8 cellular contexts compared by ENCODE assay signal in genomic region chr20:53677447-53678314, GRCh38.
DNase-seq lines count a peak whose midpoint lies in the region; ATAC-seq and TF ChIP-seq lines count a peak whose summit lies in the region.

No MANE protein-coding gene starts in this region.

- TF ChIP-seq CTCF in WTC11 (IDR thresholded peaks at IDR 0.05): no peak
- TF ChIP-seq CTCF in left ventricle myocardium inferior (IDR thresholded peaks at IDR 0.05; ENCODE audit: borderline replicate concordance): no peak
- TF ChIP-seq CTCF in brain microvascular endothelial cell (IDR thresholded peaks at IDR 0.05; ENCODE audit: low read depth, low read length, missing control alignments): no peak

- H3K4me3 ChIP-seq in left ventricle myocardium inferior (peak overlapping the region; percentile 20), brain microvascular endothelial cell (ENCODE audit: low read depth, low read length) (no peak overlapping the region)

- CTCF ChIA-PET in WTC11 (lab: Charles Lee): interaction anchor here (0.5 to 0.7 kb wide), 2 partner anchors 33 to 88 kb away, joined by 3 read pairs; no protein-coding TSS in a partner anchor

- POLR2A ChIA-PET in WTC11 (lab: Charles Lee): interaction anchor here (0.7 to 0.8 kb wide), 2 partner anchors 14 to 100 kb away, joined by 3 to 5 read pairs; no protein-coding TSS in a partner anchor

- peak overlapping the region; percentile 24 for H3K4me3 Mint-ChIP-seq in WTC11
- H3K4me3 Mint-ChIP-seq in stimulated activated memory B cell treated with anti-CD40 and anti-IgM and Interleukin-4, amounts not matched to agents 10 μg/mL and 1 μg/mL and 100 μg/mL, for 72 hours: no peak overlapping the region

- in situ Hi-C loops in brain microvascular endothelial cell (cut with HindIII; ENCODE audit: low pct_ligation_motif_present, low sequenced_read_pairs): no loop called here

- no peaks in the 10 kb centered on the region for H3K9me3 Mint-ChIP-seq in WTC11
- H3K9me3 Mint-ChIP-seq in stimulated activated memory B cell treated with anti-CD40 and anti-IgM and Interleukin-4, amounts not matched to agents 10 μg/mL and 1 μg/mL and 100 μg/mL, for 72 hours: no peaks in the 10 kb centered on the region

- DNase-seq in WTC11 (ENCODE audit: low spot score) (peak; percentile 35), left ventricle myocardium inferior (peak; percentile 32), brain microvascular endothelial cell (no peak), LoVo (ENCODE audit: low spot score) (no peak)
- no peak for DNase-seq in activated effector memory CD4-positive, alpha-beta T cell treated with anti-CD3 and anti-CD28 coated beads, Interleukin-2, amount 50 U/mL, for 16 hours
- no peak for DNase-seq in stimulated activated CD8-positive, alpha-beta memory T cell treated with anti-CD3 and anti-CD28 coated beads, Interleukin-4, amount 100 ng/mL, for 48 hours

- H3K27ac Mint-ChIP-seq in WTC11: peak overlapping the region; percentile 94
- peak overlapping the region; percentile 65 for H3K27ac Mint-ChIP-seq in stimulated activated memory B cell treated with anti-CD40 and anti-IgM and Interleukin-4, amounts not matched to agents 10 μg/mL and 1 μg/mL and 100 μg/mL, for 72 hours

- H3K27me3 ChIP-seq in left ventricle myocardium inferior (ENCODE audit: low read depth) (no peaks in the 10 kb centered on the region), brain microvascular endothelial cell (replicated peaks) (no peaks in the 10 kb centered on the region)

- intact Hi-C loops in left ventricle myocardium inferior (cut with micrococcal nuclease): no loop called here

- H3K4me1 ChIP-seq in left ventricle myocardium inferior: peaks cover 32% of the 10 kb centered on the region

- no peaks in the 10 kb centered on the region for H3K9me3 ChIP-seq in KOPT-K1 (ENCODE audit: insufficient read depth, low read length, poor library complexity, severe bottlenecking)
- no peaks in the 10 kb centered on the region for H3K9me3 ChIP-seq in left ventricle myocardium inferior (replicated peaks)

- ATAC-seq in WTC11: peak; percentile 84
- no peak for ATAC-seq in stimulated activated memory B cell treated with anti-CD40 and anti-IgM and Interleukin-4, amounts not matched to agents 10 μg/mL and 1 μg/mL and 100 μg/mL, for 72 hours

- H3K27ac ChIP-seq in KOPT-K1 (ENCODE audit: low read depth, low read length, poor library complexity, severe bottlenecking): peak overlapping the region; percentile 63
- peak overlapping the region; percentile 74 for H3K27ac ChIP-seq in left ventricle myocardium inferior (replicated peaks)
- H3K27ac ChIP-seq in brain microvascular endothelial cell: no peak overlapping the region

- no peaks in the 10 kb centered on the region for H3K27me3 Mint-ChIP-seq in WTC11 (ENCODE audit: low read depth)
- no peaks in the 10 kb centered on the region for H3K27me3 Mint-ChIP-seq in stimulated activated memory B cell treated with anti-CD40 and anti-IgM and Interleukin-4, amounts not matched to agents 10 μg/mL and 1 μg/mL and 100 μg/mL, for 72 hours

- H3K36me3 ChIP-seq in KOPT-K1 (ENCODE audit: insufficient read depth, low read length) (no peaks in the 10 kb centered on the region), left ventricle myocardium inferior (no peaks in the 10 kb centered on the region), brain microvascular endothelial cell (replicated peaks) (no peaks in the 10 kb centered on the region)

- no peaks in the 10 kb centered on the region for H3K36me3 Mint-ChIP-seq in WTC11
- H3K36me3 Mint-ChIP-seq in stimulated activated memory B cell treated with anti-CD40 and anti-IgM and Interleukin-4, amounts not matched to agents 10 μg/mL and 1 μg/mL and 100 μg/mL, for 72 hours: no peaks in the 10 kb centered on the region

- H3K4me1 Mint-ChIP-seq in WTC11: peaks cover 33% of the 10 kb centered on the region
- H3K4me1 Mint-ChIP-seq in stimulated activated memory B cell treated with anti-CD40 and anti-IgM and Interleukin-4, amounts not matched to agents 10 μg/mL and 1 μg/mL and 100 μg/mL, for 72 hours: peaks cover 16% of the 10 kb centered on the region

TF ChIP-seq in WTC11, 78 proteins besides CTCF, POLR2A, EP300 and RAD21:
- TF ChIP-seq, protein P1, sequence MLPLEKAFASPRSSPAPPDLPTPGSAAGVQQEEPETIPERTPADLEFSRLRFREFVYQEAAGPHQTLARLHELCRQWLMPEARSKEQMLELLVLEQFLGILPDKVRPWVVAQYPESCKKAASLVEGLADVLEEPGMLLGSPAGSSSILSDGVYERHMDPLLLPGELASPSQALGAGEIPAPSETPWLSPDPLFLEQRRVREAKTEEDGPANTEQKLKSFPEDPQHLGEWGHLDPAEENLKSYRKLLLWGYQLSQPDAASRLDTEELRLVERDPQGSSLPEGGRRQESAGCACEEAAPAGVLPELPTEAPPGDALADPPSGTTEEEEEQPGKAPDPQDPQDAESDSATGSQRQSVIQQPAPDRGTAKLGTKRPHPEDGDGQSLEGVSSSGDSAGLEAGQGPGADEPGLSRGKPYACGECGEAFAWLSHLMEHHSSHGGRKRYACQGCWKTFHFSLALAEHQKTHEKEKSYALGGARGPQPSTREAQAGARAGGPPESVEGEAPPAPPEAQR (CRISPR knock-in tag; IDR thresholded peaks at IDR 0.05): no peak
- TF ChIP-seq GABPB1 (CRISPR knock-in tag; IDR thresholded peaks at IDR 0.05) (peak; percentile 64), ZNF317 (CRISPR knock-in tag; IDR thresholded peaks at IDR 0.05; ENCODE audit: borderline replicate concordance, low read depth) (peak; percentile 59; the same call in 1 of the 2 replicates), ZNF232 (CRISPR knock-in tag; IDR thresholded peaks at IDR 0.05) (no peak)
- TF ChIP-seq, protein P2, sequence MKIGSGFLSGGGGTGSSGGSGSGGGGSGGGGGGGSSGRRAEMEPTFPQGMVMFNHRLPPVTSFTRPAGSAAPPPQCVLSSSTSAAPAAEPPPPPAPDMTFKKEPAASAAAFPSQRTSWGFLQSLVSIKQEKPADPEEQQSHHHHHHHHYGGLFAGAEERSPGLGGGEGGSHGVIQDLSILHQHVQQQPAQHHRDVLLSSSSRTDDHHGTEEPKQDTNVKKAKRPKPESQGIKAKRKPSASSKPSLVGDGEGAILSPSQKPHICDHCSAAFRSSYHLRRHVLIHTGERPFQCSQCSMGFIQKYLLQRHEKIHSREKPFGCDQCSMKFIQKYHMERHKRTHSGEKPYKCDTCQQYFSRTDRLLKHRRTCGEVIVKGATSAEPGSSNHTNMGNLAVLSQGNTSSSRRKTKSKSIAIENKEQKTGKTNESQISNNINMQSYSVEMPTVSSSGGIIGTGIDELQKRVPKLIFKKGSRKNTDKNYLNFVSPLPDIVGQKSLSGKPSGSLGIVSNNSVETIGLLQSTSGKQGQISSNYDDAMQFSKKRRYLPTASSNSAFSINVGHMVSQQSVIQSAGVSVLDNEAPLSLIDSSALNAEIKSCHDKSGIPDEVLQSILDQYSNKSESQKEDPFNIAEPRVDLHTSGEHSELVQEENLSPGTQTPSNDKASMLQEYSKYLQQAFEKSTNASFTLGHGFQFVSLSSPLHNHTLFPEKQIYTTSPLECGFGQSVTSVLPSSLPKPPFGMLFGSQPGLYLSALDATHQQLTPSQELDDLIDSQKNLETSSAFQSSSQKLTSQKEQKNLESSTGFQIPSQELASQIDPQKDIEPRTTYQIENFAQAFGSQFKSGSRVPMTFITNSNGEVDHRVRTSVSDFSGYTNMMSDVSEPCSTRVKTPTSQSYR (CRISPR knock-in tag; IDR thresholded peaks at IDR 0.05): peak; percentile 80; the same call in 1 of the 2 replicates

Comparison
In these comparisons a context has a peak if more than half of its experiments do, and no peak if none do; other contexts are left out.
1. DNase-seq: peak in WTC11 (single experiment) and left ventricle myocardium inferior (single experiment); none in brain microvascular endothelial cell (single experiment), activated effector memory CD4-positive, alpha-beta T cell treated with anti-CD3 and anti-CD28 coated beads, Interleukin-2, amount 50 U/mL, for 16 hours (single experiment), stimulated activated CD8-positive, alpha-beta memory T cell treated with anti-CD3 and anti-CD28 coated beads, Interleukin-4, amount 100 ng/mL, for 48 hours (single experiment) and LoVo (single experiment).